In genomic region chr15:66851226-66852063, GRCh38 we compare ENCODE assay signal across 8 cellular contexts.
DNase-seq lines count a peak whose midpoint lies in the region; ATAC-seq and TF ChIP-seq lines count a peak whose summit lies in the region.

No MANE protein-coding gene starts in this region.

- intact Hi-C loops in activated CD4-positive, alpha-beta T cell treated with anti-CD3 and anti-CD28 coated beads, Interleukin-2, amount 10 ng/mL, durations not matched to agents 24 days and 14 days (cut with micrococcal nuclease) = loop anchor here (1.0 kb wide), 1 partner anchor 248 kb away; no protein-coding TSS in a partner anchor
- intact Hi-C loops in lower lobe of right lung (cut with DNase I) = loop anchor here (5.0 to 10.0 kb wide), 2 partner anchors 57 to 249 kb away; no protein-coding TSS in a partner anchor

- H3K4me3 Mint-ChIP-seq in activated CD4-positive, alpha-beta T cell treated with anti-CD3 and anti-CD28 coated beads, Interleukin-2, amount 10 ng/mL, durations not matched to agents 24 days and 14 days = peak overlapping the region; percentile 26

- TF ChIP-seq CTCF in coronary artery (IDR thresholded peaks at IDR 0.05) (peak; percentile 98), lower lobe of right lung (IDR thresholded peaks at IDR 0.05) (peak; percentile 98)

- no peaks in the 10 kb centered on the region for H3K27me3 ChIP-seq in lower lobe of right lung (ENCODE audit: low read depth)

- H3K4me1 ChIP-seq in lower lobe of right lung = peaks cover 17% of the 10 kb centered on the region

- no peaks in the 10 kb centered on the region for H3K9me3 Mint-ChIP-seq in activated CD4-positive, alpha-beta T cell treated with anti-CD3 and anti-CD28 coated beads, Interleukin-2, amount 10 ng/mL, durations not matched to agents 24 days and 14 days

- H3K4me3 ChIP-seq in coronary artery (peak overlapping the region; percentile 21), lower lobe of right lung (peak overlapping the region; percentile 0)

- H3K27ac ChIP-seq in coronary artery (peak overlapping the region; percentile 85 to 91), lower lobe of right lung (no peak overlapping the region)

- H3K36me3 Mint-ChIP-seq in activated CD4-positive, alpha-beta T cell treated with anti-CD3 and anti-CD28 coated beads, Interleukin-2, amount 10 ng/mL, durations not matched to agents 24 days and 14 days (ENCODE audit: low read depth) = no peaks in the 10 kb centered on the region

- H3K27ac Mint-ChIP-seq in activated CD4-positive, alpha-beta T cell treated with anti-CD3 and anti-CD28 coated beads, Interleukin-2, amount 10 ng/mL, durations not matched to agents 24 days and 14 days = no peak overlapping the region

- ATAC-seq in HG02852 (IDR thresholded peaks at IDR 0.05; ENCODE audit: unreplicated experiment) (peak; percentile 79), lower lobe of right lung (peak; percentile 93 to 95)

- peaks cover 6% of the 10 kb centered on the region for H3K4me1 Mint-ChIP-seq in activated CD4-positive, alpha-beta T cell treated with anti-CD3 and anti-CD28 coated beads, Interleukin-2, amount 10 ng/mL, durations not matched to agents 24 days and 14 days

- no peaks in the 10 kb centered on the region for H3K36me3 ChIP-seq in lower lobe of right lung

- no peaks in the 10 kb centered on the region for H3K9me3 ChIP-seq in lower lobe of right lung

- peaks cover 11% of the 10 kb centered on the region for H3K27me3 Mint-ChIP-seq in activated CD4-positive, alpha-beta T cell treated with anti-CD3 and anti-CD28 coated beads, Interleukin-2, amount 10 ng/mL, durations not matched to agents 24 days and 14 days

- DNase-seq in Daoy (ENCODE audit: low read depth) = peak; percentile 89
- DNase-seq in NCI-H524 treated with DMSO at 0.1 percent for 48 hours (lab: John Stamatoyannopoulos, UW) = peak; percentile 61
- peak; percentile 93 for DNase-seq in activated CD4-positive, alpha-beta T cell treated with anti-CD3 and anti-CD28 coated beads, Interleukin-2, amount 10 ng/mL, durations not matched to agents 24 days and 14 days
- DNase-seq in coronary artery (ENCODE audit: low spot score) = peak; percentile 89
- DNase-seq in lower lobe of right lung = peak; percentile 92
- peak; percentile 74 to 81 for DNase-seq in stimulated activated CD4-positive, alpha-beta T cell treated with anti-CD3 and anti-CD28 coated beads, Interleukin-4, amount 100 ng/mL, for 48 hours (ENCODE audit: low read depth in 2 of 2)
- DNase-seq in cortex of kidney (lab: John Stamatoyannopoulos, UW) = no peak
